Comparison of ENCODE assay signal across 22 cellular contexts in genomic region chr5:73117088-73117755, GRCh38. TPM values are rescaled to one million over a fixed set of nuclear protein-coding genes. Genes with fewer than 3 reads are reported as not detected.
"Had no signal": no experiment of that assay in that cellular context is flagged by ENCODE, and none has a peak within 500 bp of the region (broad histone marks: within the 10 kb centered on the region; RNA-seq: fewer than 3 reads in every experiment).

No MANE protein-coding gene starts in this region.

- DNase-seq: activated CD4-positive, alpha-beta T cell treated with anti-CD3 and anti-CD28 coated beads for 1 hour; activated CD4-positive, alpha-beta T cell treated with anti-CD3 and anti-CD28 coated beads, Interleukin-2, amount 50 U/mL, for 4 hours; activated naive CD4-positive, alpha-beta T cell treated with Interleukin-2 at 50 U/mL for 16 hours; activated naive CD8-positive, alpha-beta T cell treated with anti-CD3 and anti-CD28 coated beads, Interleukin-2, amount 50 U/mL, for 24 hours; activated T-cell treated with anti-CD3 and anti-CD28 coated beads for 4 hours; endodermal cell; gastrocnemius medialis; naive thymus-derived CD8-positive, alpha-beta T cell; posterior cingulate gyrus; retina; stimulated activated CD4-positive, alpha-beta T cell treated with anti-CD3 and anti-CD28 coated beads, Interleukin-15, amount 100 ng/mL, for 24 hours; stimulated activated CD4-positive, alpha-beta T cell treated with anti-CD3 and anti-CD28 coated beads, Interleukin-4, amount 100 ng/mL, for 1 hour; stimulated activated naive B cell treated with anti-CD40 and anti-IgM and Interleukin-4, amounts not matched to agents 10 μg/mL and 1 μg/mL and 100 μg/mL, for 72 hours; trophoblast cell had no signal

- H3K36me3 ChIP-seq: gastrocnemius medialis, neutrophil had no signal

- ATAC-seq: activated naive CD8-positive, alpha-beta T cell treated with anti-CD3 and anti-CD28 coated beads, Interleukin-2, amount 50 U/mL, for 24 hours; gastrocnemius medialis; naive thymus-derived CD8-positive, alpha-beta T cell; stimulated activated naive B cell treated with anti-CD40 and anti-IgM and Interleukin-4, amounts not matched to agents 10 μg/mL and 1 μg/mL and 100 μg/mL, for 72 hours had no signal

- H3K27ac ChIP-seq: gastrocnemius medialis, neutrophil, VCaP had no signal

- H3K27me3 ChIP-seq: gastrocnemius medialis had no signal

- H3K4me3 ChIP-seq: gastrocnemius medialis had no signal

- H3K9me3 ChIP-seq: neutrophil had no signal

RNA-seq across cellular contexts. Expression of gene TMEM171, which starts 3.2 kb away (rescaled TPM):
- total RNA-seq: naive thymus-derived CD8-positive, alpha-beta T cell had no signal

RNA-seq across cellular contexts. Expression of gene TMEM174, which starts 55.8 kb away (rescaled TPM):
- total RNA-seq: astrocyte; bronchial epithelial cell; chondrocyte; dermis microvascular lymphatic vessel endothelial cell; endodermal cell; epithelial cell of proximal tubule; gastrocnemius medialis; lung microvascular endothelial cell; naive thymus-derived CD8-positive, alpha-beta T cell had no signal
